Comparison of ENCODE assay signal across 37 cellular contexts in genomic region chr5:77621440-77621839, GRCh38. TPM values are rescaled to one million over a fixed set of nuclear protein-coding genes. Genes with fewer than 3 reads are reported as not detected.
"Had no signal": no experiment of that assay in that cellular context is flagged by ENCODE, and none has a peak within 500 bp of the region (broad histone marks: within the 10 kb centered on the region; RNA-seq: fewer than 3 reads in every experiment).

No MANE protein-coding gene starts in this region.

- H3K27me3 ChIP-seq: SJCRH30 had no signal

- FAIRE-seq: RCC 7860 had no signal

- H3K4me2 ChIP-seq: PC-9 had no signal

- H3K4me3 ChIP-seq: PC-9, SJCRH30, SK-N-MC had no signal

- H3K9me3 ChIP-seq: SJCRH30 had no signal

- H3K27ac ChIP-seq: PC-9, RWPE1, SJCRH30, SK-N-MC had no signal

- ATAC-seq: Panc1, Right ventricle myocardium inferior, SK-N-SH treated with all-trans-retinoic acid at 6 μM for 48 hours, T-cell had no signal

- DNase-seq: Karpas-422, MM.1S, MV-4-11, NCI-H1092, NCI-H1105, NCI-H1417 treated with DMSO at 0.1 percent for 48 hours, NCI-H146, NCI-H1694, NCI-H187, NCI-H1930, NCI-H2029 treated with DMSO at 0.1 percent for 48 hours, NCI-H2081 treated with DMSO at 0.1 percent for 48 hours, NCI-H2107, NCI-H2171, NCI-H226, NCI-H446 treated with DMSO at 0.1 percent for 48 hours, NCI-H510A, NCI-H524, NCI-H69, NCI-H748 treated with DMSO at 0.1 percent for 48 hours, NCI-H82, PC-9, SHP77, SIG-M5, SJCRH30, T-cell had no signal

- H3K36me3 ChIP-seq: SJCRH30 had no signal

- H3K4me1 ChIP-seq: SJCRH30 had no signal

- H2AFZ ChIP-seq: PC-9 had no signal

RNA-seq across cellular contexts. Expression of gene OTP, which starts 17.1 kb away (rescaled TPM):
- total RNA-seq: LHCN-M2, MCF 10A, OCI-LY7, PC-9, Right ventricle myocardium inferior, RPMI7951, SJCRH30, SK-MEL-5, T-cell had no signal
